ENCODE assay signal across 16 cellular contexts in the genomic region with DNA sequence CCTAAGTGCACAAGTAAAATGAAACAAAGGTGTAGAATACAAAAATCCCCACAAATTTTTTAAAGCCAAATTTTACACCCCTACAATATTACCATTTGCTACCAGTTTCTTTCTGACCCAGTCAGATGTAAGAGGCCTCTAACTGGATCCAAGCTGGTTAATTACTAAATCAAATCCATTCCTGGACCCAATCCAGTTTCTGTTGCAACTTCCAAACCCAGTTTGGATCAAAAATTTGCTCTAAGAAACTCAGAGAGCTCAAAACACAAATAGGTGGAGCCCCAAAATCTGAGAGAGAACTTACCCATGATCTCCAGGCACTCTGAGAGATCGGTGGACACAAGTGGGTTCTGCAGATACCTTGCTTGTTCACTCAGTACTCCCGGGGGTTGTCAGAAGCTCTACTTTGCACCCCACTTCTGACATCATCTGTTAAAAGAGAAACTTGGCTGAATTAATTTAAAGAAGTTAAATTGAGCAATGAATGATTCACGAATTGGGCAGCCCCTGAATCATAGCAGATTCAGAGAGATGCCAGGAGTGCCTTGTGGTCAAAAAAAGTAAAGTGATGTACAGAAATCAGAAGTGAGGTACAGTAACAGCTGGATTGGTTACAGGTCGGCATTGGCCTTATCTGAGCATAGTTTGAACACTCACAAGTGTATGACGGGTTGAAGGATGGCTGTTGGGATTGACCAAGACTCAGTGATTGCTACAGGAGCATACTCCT.
A peak's percentile ranks its signal among the peaks of the same experiment; 100 is the strongest.
DNase-seq lines count a peak whose midpoint lies in the region; ATAC-seq and TF ChIP-seq lines count a peak whose summit lies in the region.
"Had no signal": no experiment of that assay in that cellular context is flagged by ENCODE, and none has a peak within 500 bp of the region (broad histone marks: within the 10 kb centered on the region; RNA-seq: fewer than 3 reads in every experiment).

No MANE protein-coding gene starts in this region.

- no peaks in the 10 kb centered on the region for H3K9me3 ChIP-seq in PC-3 (ENCODE audit: low read length)
- H3K9me3 ChIP-seq in neural progenitor cell (ENCODE audit: low read depth): no peaks in the 10 kb centered on the region
- H3K9me3 ChIP-seq in gastroesophageal sphincter: no peaks in the 10 kb centered on the region
- H3K9me3 ChIP-seq: right atrium auricular region had no signal

- H3K27ac ChIP-seq in PC-3 (ENCODE audit: low read length) (no peak overlapping the region), neural progenitor cell (no peak overlapping the region), gastroesophageal sphincter (no peak overlapping the region)
- H3K27ac ChIP-seq: right atrium auricular region had no signal

- no peaks in the 10 kb centered on the region for H3K9me2 ChIP-seq in PC-3 (replicated peaks; ENCODE audit: low read length)

- H3K27ac Mint-ChIP-seq in neural progenitor cell: no peak overlapping the region
- H3K27ac Mint-ChIP-seq in immature natural killer cell: no peak overlapping the region
- H3K27ac Mint-ChIP-seq: activated T-cell treated with anti-CD3 and anti-CD28 coated beads, Interleukin-2, amount 50 U/mL, for 72 hours; CD4-positive, CD25-positive, alpha-beta regulatory T cell had no signal

- H3K9ac ChIP-seq in PC-3 (ENCODE audit: low read length) (no peak overlapping the region), neural progenitor cell (no peak overlapping the region)

- H3K4me1 ChIP-seq in PC-3 (ENCODE audit: insufficient read depth, low read length) (no peaks in the 10 kb centered on the region; the same call in 1 of the 2 replicates), neural progenitor cell (no peaks in the 10 kb centered on the region), gastroesophageal sphincter (no peaks in the 10 kb centered on the region)
- H3K4me1 ChIP-seq: right atrium auricular region had no signal

- H3K4me3 ChIP-seq in PC-3 (ENCODE audit: low read length) (no peak overlapping the region), neural progenitor cell (no peak overlapping the region), gastroesophageal sphincter (no peak overlapping the region)
- H3K4me3 ChIP-seq: right atrium auricular region had no signal

- H3K79me2 ChIP-seq in PC-3 (ENCODE audit: low read length): no peaks in the 10 kb centered on the region
- no peaks in the 10 kb centered on the region for H3K79me2 ChIP-seq in neural progenitor cell (ENCODE audit: low read depth)

- H3K4me1 Mint-ChIP-seq in neural progenitor cell (no peaks in the 10 kb centered on the region), immature natural killer cell (no peaks in the 10 kb centered on the region)
- H3K4me1 Mint-ChIP-seq: CD4-positive, CD25-positive, alpha-beta regulatory T cell had no signal

- no peaks in the 10 kb centered on the region for H3K27me3 Mint-ChIP-seq in neural progenitor cell (ENCODE audit: insufficient read depth, low read depth)
- no peaks in the 10 kb centered on the region for H3K27me3 Mint-ChIP-seq in immature natural killer cell (ENCODE audit: low read depth in 3 of 3)
- H3K27me3 Mint-ChIP-seq: CD4-positive, CD25-positive, alpha-beta regulatory T cell had no signal

- TF ChIP-seq EP300 in gastroesophageal sphincter (IDR thresholded peaks at IDR 0.05): no peak

- no peaks in the 10 kb centered on the region for H3K9me3 Mint-ChIP-seq in neural progenitor cell
- peaks cover 3 to 27% (median 5%) of the 10 kb centered on the region in 6 donors for H3K9me3 Mint-ChIP-seq in immature natural killer cell
- H3K9me3 Mint-ChIP-seq: activated T-cell treated with anti-CD3 and anti-CD28 coated beads, Interleukin-2, amount 50 U/mL, for 72 hours had no signal

- H3K4me3 Mint-ChIP-seq in neural progenitor cell (no peak overlapping the region), immature natural killer cell (no peak overlapping the region)
- H3K4me3 Mint-ChIP-seq: activated T-cell treated with anti-CD3 and anti-CD28 coated beads, Interleukin-2, amount 50 U/mL, for 72 hours; CD4-positive, CD25-positive, alpha-beta regulatory T cell had no signal

- H3K27me3 ChIP-seq in PC-3 (ENCODE audit: low read length): no peaks in the 10 kb centered on the region
- no peaks in the 10 kb centered on the region for H3K27me3 ChIP-seq in neural progenitor cell
- no peaks in the 10 kb centered on the region for H3K27me3 ChIP-seq in gastroesophageal sphincter
- H3K27me3 ChIP-seq: right atrium auricular region had no signal

- 68 to 72% methylated on average over 5 of the region's 5 CpGs for WGBS in gastroesophageal sphincter (ENCODE audit: low coverage in 1 of 2), 2 donors

- TF ChIP-seq CTCF in PC-3 (conservative IDR thresholded peaks at IDR 0.05; ENCODE audit: low read depth, low read length) (no peak), neural progenitor cell (IDR thresholded peaks at IDR 0.05) (no peak), gastroesophageal sphincter (IDR thresholded peaks at IDR 0.05) (no peak)

- no peaks in the 10 kb centered on the region for H3K36me3 ChIP-seq in PC-3 (ENCODE audit: low read depth, low read length)
- no peaks in the 10 kb centered on the region for H3K36me3 ChIP-seq in neural progenitor cell
- H3K36me3 ChIP-seq in gastroesophageal sphincter: no peaks in the 10 kb centered on the region
- H3K36me3 ChIP-seq: right atrium auricular region had no signal

- H2AFZ ChIP-seq in PC-3 (ENCODE audit: low read length) (no peak overlapping the region), neural progenitor cell (replicated peaks) (peak overlapping the region; percentile 44)

- H4K20me1 ChIP-seq in PC-3 (ENCODE audit: low read length) (no peaks in the 10 kb centered on the region), neural progenitor cell (ENCODE audit: low read depth) (no peaks in the 10 kb centered on the region)

- no peak overlapping the region for H3K4me2 ChIP-seq in PC-3 (ENCODE audit: low read length)
- H3K4me2 ChIP-seq in neural progenitor cell: no peak overlapping the region

- no peak for ATAC-seq in PC-3
- ATAC-seq in gastroesophageal sphincter: no peak
- ATAC-seq in left ventricle myocardium superior: no peak

- BruUV-seq in PC-3 (replicated peaks; lab: Mats Ljungman, UMichigan): no TSS peak

- DNase-seq in GM03348 (ENCODE audit: low spot score) (peak; percentile 6), PC-3 (peak; percentile 43), dedifferentiated amniotic fluid mesenchymal stem cell (ENCODE audit: extremely low spot score) (peak; percentile 62), neural progenitor cell (ENCODE audit: low spot score) (no peak), left ventricle myocardium superior (no peak), immature natural killer cell (no peak), NCI-H82 treated with DMSO at 0.1 percent for 48 hours (lab: John Stamatoyannopoulos, UW; ENCODE audit: unreplicated experiment) (no peak)
- DNase-seq: activated T-cell treated with anti-CD3 and anti-CD28 coated beads, Interleukin-2, amount 50 U/mL, for 72 hours; amygdala; CD4-positive, CD25-positive, alpha-beta regulatory T cell; NCI-H146; SIG-M5; stimulated activated naive CD4-positive, alpha-beta T cell; T1000 had no signal

- POLR2A ChIA-PET in PC-3 (lab: Charles Lee; ENCODE audit: unreplicated experiment): no interaction called here

- CTCF ChIA-PET in PC-3 (lab: Charles Lee): no interaction called here

- intact Hi-C loops in PC-3 (cut with micrococcal nuclease) (loop anchor here (5.0 kb wide), 1 partner anchor 87 kb away; no protein-coding TSS in a partner anchor), left ventricle myocardium superior (cut with micrococcal nuclease) (no loop called here)

- H3F3A ChIP-seq in PC-3 (ENCODE audit: low read length, unreplicated experiment): no peaks in the 10 kb centered on the region
- no peaks in the 10 kb centered on the region for H3F3A ChIP-seq in neural progenitor cell (ENCODE audit: low read depth)

- no peak for TF ChIP-seq POLR2A in gastroesophageal sphincter (IDR thresholded peaks at IDR 0.05)

- H3K36me3 Mint-ChIP-seq in neural progenitor cell (no peaks in the 10 kb centered on the region), immature natural killer cell (no peaks in the 10 kb centered on the region)
- H3K36me3 Mint-ChIP-seq: CD4-positive, CD25-positive, alpha-beta regulatory T cell had no signal

Comparison
In these comparisons a context has a peak if more than half of its experiments do, and no peak if none do; other contexts are left out.
1. DNase-seq: peak in GM03348 (single experiment), PC-3 (single experiment) and dedifferentiated amniotic fluid mesenchymal stem cell (single experiment); none in neural progenitor cell (single experiment), left ventricle myocardium superior (single experiment), immature natural killer cell (0 of 3) and NCI-H82 treated with DMSO at 0.1 percent for 48 hours (single experiment).